Comparison of ENCODE assay signal across 13 cellular contexts in genomic region chr22:37842015-37842793, GRCh38. TPM values are rescaled to one million over a fixed set of nuclear protein-coding genes. Genes with fewer than 3 reads are reported as not detected.
DNase-seq lines count a peak whose midpoint lies in the region; ATAC-seq and TF ChIP-seq lines count a peak whose summit lies in the region.
"Had no signal": no experiment of that assay in that cellular context is flagged by ENCODE, and none has a peak within 500 bp of the region (broad histone marks: within the 10 kb centered on the region; RNA-seq: fewer than 3 reads in every experiment).

No MANE protein-coding gene starts in this region.

- H3K27ac Mint-ChIP-seq in CD4-positive, alpha-beta T cell: peak overlapping the region; percentile 82
- peak overlapping the region in 6 of 9 donors; percentile 5 to 87 (median 62) for H3K27ac Mint-ChIP-seq in naive thymus-derived CD4-positive, alpha-beta T cell

- no peak for TF ChIP-seq POLR2A in IMR-90 (IDR thresholded peaks at IDR 0.05; ENCODE audit: low read depth, low read length)

- no peaks in the 10 kb centered on the region for H3K9me3 ChIP-seq in CD4-positive, alpha-beta T cell (ENCODE audit: control insufficient read depth, low read length)
- H3K9me3 ChIP-seq in IMR-90 (ENCODE audit: control insufficient read depth, insufficient read depth, low read length) (no peaks in the 10 kb centered on the region), adipocyte (ENCODE audit: control insufficient read depth, low read length) (no peaks in the 10 kb centered on the region)
- no peaks in the 10 kb centered on the region for H3K9me3 ChIP-seq in naive thymus-derived CD4-positive, alpha-beta T cell (ENCODE audit: control insufficient read depth in 2 of 3, low read length in 3 of 3)
- H3K9me3 ChIP-seq: gastrocnemius medialis had no signal

- no peak overlapping the region for H3K9ac ChIP-seq in IMR-90 (ENCODE audit: low read depth, low read length)
- H3K9ac ChIP-seq in adipocyte (ENCODE audit: low read length): peak overlapping the region; percentile 19

- H3K9me1 ChIP-seq in IMR-90 (ENCODE audit: insufficient read depth, low read length): peaks cover 4% of the 10 kb centered on the region; the same call in 1 of the 2 replicates

- H3K36me3 Mint-ChIP-seq in CD4-positive, alpha-beta T cell (ENCODE audit: low read depth): peaks cover 36% of the 10 kb centered on the region
- H3K36me3 Mint-ChIP-seq in naive thymus-derived CD4-positive, alpha-beta T cell: peaks cover 0 to 11% (median 5%) of the 10 kb centered on the region in 5 donors

- H2AK9ac ChIP-seq in IMR-90 (replicated peaks; ENCODE audit: low read depth, low read length, poor library complexity): no peak overlapping the region

- H3K18ac ChIP-seq in IMR-90 (ENCODE audit: low read depth, low read length): no peak overlapping the region

- H2BK5ac ChIP-seq in IMR-90 (ENCODE audit: low read depth, low read length, poor library complexity, severe bottlenecking): no peak overlapping the region

- no peak for TF ChIP-seq CTCF in CD4-positive, alpha-beta T cell (IDR thresholded peaks at IDR 0.05)
- no peak for TF ChIP-seq CTCF in IMR-90 (conservative IDR thresholded peaks at IDR 0.05; ENCODE audit: low read depth, low read length)

- H3K4me2 ChIP-seq in IMR-90 (ENCODE audit: low read depth, low read length): no peak overlapping the region

- H3K9me3 Mint-ChIP-seq in CD4-positive, alpha-beta T cell: no peaks in the 10 kb centered on the region
- peaks cover 0 to 1% (median 0%) of the 10 kb centered on the region in 11 donors for H3K9me3 Mint-ChIP-seq in naive thymus-derived CD4-positive, alpha-beta T cell
- H3K9me3 Mint-ChIP-seq: stimulated activated naive CD8-positive, alpha-beta T cell treated with anti-CD3 and anti-CD28 coated beads, Interleukin-15, amount 100 ng/mL, for 72 hours had no signal

- no peak overlapping the region for H2BK20ac ChIP-seq in IMR-90 (ENCODE audit: low read depth, low read length)

- no peak overlapping the region for H3K27ac ChIP-seq in CD4-positive, alpha-beta T cell (ENCODE audit: low read depth, low read length)
- H3K27ac ChIP-seq in IMR-90 (ENCODE audit: insufficient read depth, low read length): no peak overlapping the region
- no peak overlapping the region for H3K27ac ChIP-seq in naive thymus-derived CD4-positive, alpha-beta T cell (ENCODE audit: low read depth, low read length)

- H3K56ac ChIP-seq in IMR-90 (ENCODE audit: extremely low read depth, insufficient read depth, low read length): no peak overlapping the region

- no peaks in the 10 kb centered on the region for H3K27me3 Mint-ChIP-seq in CD4-positive, alpha-beta T cell
- H3K27me3 Mint-ChIP-seq in naive thymus-derived CD4-positive, alpha-beta T cell: no peaks in the 10 kb centered on the region
- H3K27me3 Mint-ChIP-seq: stimulated activated naive CD8-positive, alpha-beta T cell treated with anti-CD3 and anti-CD28 coated beads, Interleukin-15, amount 100 ng/mL, for 72 hours had no signal

- H3K4me3 Mint-ChIP-seq in CD4-positive, alpha-beta T cell: peak overlapping the region; percentile 78
- peak overlapping the region; percentile 36 to 91 (median 70) for H3K4me3 Mint-ChIP-seq in naive thymus-derived CD4-positive, alpha-beta T cell

- CTCF ChIA-PET in CD4-positive, alpha-beta T cell (lab: Charles Lee): interaction anchor here (0.9 to 1.5 kb wide), 2 partner anchors 22 to 25 kb away, joined by 3 to 4 read pairs; no protein-coding TSS in a partner anchor
- CTCF ChIA-PET in IMR-90 (lab: Yijun Ruan, JAX): no interaction called here
- CTCF ChIA-PET in naive thymus-derived CD4-positive, alpha-beta T cell (lab: Charles Lee): interaction anchor here (0.6 kb wide), 2 partner anchors 45 to 98 kb away, joined by 3 read pairs; no protein-coding TSS in a partner anchor

- H3K14ac ChIP-seq in IMR-90 (replicated peaks; ENCODE audit: low read depth, low read length): no peak overlapping the region

- intact Hi-C loops in CD4-positive, alpha-beta T cell (cut with DNase I, micrococcal nuclease): loop anchor here in 1 of 2 experiments (2.0 to 10.0 kb wide), 5 partner anchors 25 to 213 kb away; partner anchors contain the start of genes GCAT, NOL12 and PICK1
- intact Hi-C loops in IMR-90 (cut with micrococcal nuclease): loop anchor here (5.0 kb wide), 1 partner anchor 35 kb away; the partner anchor contains the start of gene GCAT
- intact Hi-C loops in naive thymus-derived CD4-positive, alpha-beta T cell (cut with micrococcal nuclease): loop anchor here in 1 of 2 donors (5.0 to 10.0 kb wide), 2 partner anchors 187 to 340 kb away; partner anchors contain the start of genes PDXP and PLA2G6

- WGBS in IMR-90 (ENCODE audit: extremely low coverage in 2 of 2, insufficient read length in 1 of 2), 2 experiments: 87% methylated on average over 5 of the region's 10 CpGs; no CpG with 5 or more reads in 1 of the 2 experiments

- H2AK5ac ChIP-seq in IMR-90 (ENCODE audit: low read depth, low read length): no peak overlapping the region

- H3K4ac ChIP-seq in IMR-90 (ENCODE audit: low read depth, low read length): no peak overlapping the region

- peaks cover 15% of the 10 kb centered on the region for H3K36me3 ChIP-seq in IMR-90 (ENCODE audit: control insufficient read depth, insufficient read depth, low read length)
- H3K36me3 ChIP-seq in adipocyte (ENCODE audit: control insufficient read depth, insufficient read depth, low read length, severe bottlenecking): peaks cover 24% of the 10 kb centered on the region
- H3K36me3 ChIP-seq in naive thymus-derived CD4-positive, alpha-beta T cell (ENCODE audit: control insufficient read depth in 2 of 3, insufficient read depth in 3 of 3, low read length in 3 of 3): peaks cover 0 to 22% (median 0%) of the 10 kb centered on the region in 3 experiments

- H3K79me1 ChIP-seq in IMR-90 (ENCODE audit: low read depth in 1 of 2, low read length in 2 of 2): peaks cover 14 to 40% of the 10 kb centered on the region in 2 experiments

- 0 out of 2 replicates have a peak, but pooled peaks cover 4% of the 10 kb centered on the region for H4K20me1 ChIP-seq in IMR-90 (ENCODE audit: insufficient read depth, low read length)

- peaks cover 9% of the 10 kb centered on the region for H3K4me1 Mint-ChIP-seq in CD4-positive, alpha-beta T cell (ENCODE audit: low read depth)
- H3K4me1 Mint-ChIP-seq in naive thymus-derived CD4-positive, alpha-beta T cell: peaks cover 9 to 17% (median 14%) of the 10 kb centered on the region in 7 donors

- H2BK15ac ChIP-seq in IMR-90 (ENCODE audit: low read depth, low read length): no peak overlapping the region

- no peak for ATAC-seq in CD4-positive, alpha-beta T cell (ENCODE audit: poor library complexity)
- ATAC-seq in IMR-90 (ENCODE audit: low read depth) (no peak), GM21390 (IDR thresholded peaks at IDR 0.05; ENCODE audit: unreplicated experiment) (no peak)
- ATAC-seq in naive thymus-derived CD4-positive, alpha-beta T cell: no peak
- ATAC-seq: gastrocnemius medialis; stimulated activated naive CD8-positive, alpha-beta T cell treated with anti-CD3 and anti-CD28 coated beads, Interleukin-15, amount 100 ng/mL, for 72 hours had no signal

- DNase-seq in CD4-positive, alpha-beta T cell: no peak
- DNase-seq in IMR-90 (no peak), adipocyte (ENCODE audit: low read depth) (no peak), NCI-H2227 treated with DMSO at 0.1 percent for 48 hours (lab: John Stamatoyannopoulos, UW) (no peak), GM19240 (ENCODE audit: insufficient read length, low spot score) (no peak), cortex of kidney (lab: John Stamatoyannopoulos, UW) (no peak)
- no peak for DNase-seq in naive thymus-derived CD4-positive, alpha-beta T cell
- DNase-seq: gastrocnemius medialis; NCI-H1417; stimulated activated naive CD8-positive, alpha-beta T cell treated with anti-CD3 and anti-CD28 coated beads, Interleukin-15, amount 100 ng/mL, for 72 hours had no signal

- dilution Hi-C loops in IMR-90 (cut with HindIII; ENCODE audit: low sequenced_read_pairs, unreplicated experiment): no loop called here

- in situ Hi-C loops in IMR-90 (cut with MboI; ENCODE audit: low sequenced_read_pairs): no loop called here

- H4K5ac ChIP-seq in IMR-90 (ENCODE audit: low read depth, low read length): no peak overlapping the region

- H3K4me3 ChIP-seq in IMR-90 (ENCODE audit: insufficient read depth, low read depth, low read length) (no peak overlapping the region), adipocyte (ENCODE audit: low read length) (peak overlapping the region; percentile 89)
- H3K4me3 ChIP-seq in naive thymus-derived CD4-positive, alpha-beta T cell (ENCODE audit: low read length): no peak overlapping the region

- H4K8ac ChIP-seq in IMR-90 (ENCODE audit: low read depth in 2 of 2, low read length in 2 of 2): no peak overlapping the region

- H2BK120ac ChIP-seq in IMR-90 (ENCODE audit: low read depth, low read length): no peak overlapping the region

- BruUV-seq in IMR-90 (replicated peaks; lab: Mats Ljungman, UMichigan): no TSS peak

- H3K23ac ChIP-seq in IMR-90 (ENCODE audit: low read depth, low read length): peak overlapping the region; percentile 31; the same call in 1 of the 2 replicates

- POLR2A ChIA-PET in CD4-positive, alpha-beta T cell (lab: Charles Lee): interaction anchor here (0.7 to 1.5 kb wide), 2 partner anchors 24 to 112 kb away, joined by 3 to 5 read pairs; no protein-coding TSS in a partner anchor
- POLR2A ChIA-PET in IMR-90 (lab: Charles Lee; ENCODE audit: unreplicated experiment): interaction anchor here (0.5 kb wide), 1 partner anchor 165 kb away, joined by 4 read pairs; no protein-coding TSS in a partner anchor
- POLR2A ChIA-PET in naive thymus-derived CD4-positive, alpha-beta T cell (lab: Charles Lee): interaction anchor here (2.1 kb wide), 1 partner anchor 12 kb away, joined by 6 read pairs; no protein-coding TSS in a partner anchor

- H2AFZ ChIP-seq in IMR-90 (replicated peaks; ENCODE audit: low read length, poor library complexity): no peak overlapping the region

- H4K91ac ChIP-seq in IMR-90 (ENCODE audit: insufficient read depth, low read depth, low read length): no peak overlapping the region

- TF ChIP-seq RAD21 in IMR-90 (IDR thresholded peaks at IDR 0.05; ENCODE audit: low read length): no peak

- H3K4me1 ChIP-seq in IMR-90 (ENCODE audit: control insufficient read depth, insufficient read depth, low read length) (no peaks in the 10 kb centered on the region), adipocyte (ENCODE audit: control insufficient read depth, insufficient read depth, low read length) (peaks cover 10% of the 10 kb centered on the region)
- peaks cover 0 to 8% of the 10 kb centered on the region in 2 donors for H3K4me1 ChIP-seq in naive thymus-derived CD4-positive, alpha-beta T cell (ENCODE audit: control insufficient read depth in 2 of 2, insufficient read depth in 2 of 2, low read length in 2 of 2)

- no peaks in the 10 kb centered on the region for H3K27me3 ChIP-seq in CD4-positive, alpha-beta T cell (ENCODE audit: control insufficient read depth, insufficient read depth, low read length)
- no peaks in the 10 kb centered on the region for H3K27me3 ChIP-seq in IMR-90 (ENCODE audit: control insufficient read depth, insufficient read depth, low read length)
- no peaks in the 10 kb centered on the region for H3K27me3 ChIP-seq in adipocyte (replicated peaks; ENCODE audit: control insufficient read depth, insufficient read depth, low read length)
- H3K27me3 ChIP-seq in naive thymus-derived CD4-positive, alpha-beta T cell (ENCODE audit: control insufficient read depth in 2 of 2, insufficient read depth in 2 of 2, low read length in 2 of 2): no peaks in the 10 kb centered on the region
- H3K27me3 ChIP-seq: gastrocnemius medialis had no signal

RNA-seq across cellular contexts. Expression of gene ANKRD54, which starts 1.9 kb away (rescaled TPM):
- total RNA-seq in CD4-positive, alpha-beta T cell: 10 to 100 TPM; 18.3 to 20.6 TPM
- total RNA-seq in IMR-90 (2012; rRNA removed): 18.5 and 20.3 TPM in 2 replicates
- 31.3 and 31.5 TPM in 2 replicates for polyA plus RNA-seq in IMR-90 (2012; rRNA removed)
- polyA plus RNA-seq in IMR-90 (2012; cell fraction: cytosol; rRNA removed): 27.1 and 36.8 TPM in 2 replicates
- polyA plus RNA-seq in IMR-90 (2012; cell fraction: nucleus; rRNA removed; ENCODE audit: low replicate concordance): 46.2 and 142 TPM in 2 replicates
- 10 to 100 TPM; 18.9 to 26.2 (median 20.4) TPM for total RNA-seq in naive thymus-derived CD4-positive, alpha-beta T cell
- polyA plus RNA-seq in naive thymus-derived CD4-positive, alpha-beta T cell: 10 to 100 TPM; 14.3 to 18.5 TPM

RNA-seq across cellular contexts. Expression of gene EIF3L, which starts 7.0 kb away (rescaled TPM):
- 100 to 1,000 TPM; 525 to 541 TPM for total RNA-seq in CD4-positive, alpha-beta T cell
- total RNA-seq in IMR-90 (2012; rRNA removed): 464 and 593 TPM in 2 replicates
- polyA plus RNA-seq in IMR-90 (2012; rRNA removed): 354 and 391 TPM in 2 replicates
- polyA plus RNA-seq in IMR-90 (2012; cell fraction: cytosol; rRNA removed): 183 and 246 TPM in 2 replicates
- 89.0 and 188 TPM in 2 replicates for polyA plus RNA-seq in IMR-90 (2012; cell fraction: nucleus; rRNA removed; ENCODE audit: low replicate concordance)
- 100 to 1,000 TPM; 383 to 586 (median 525) TPM for total RNA-seq in naive thymus-derived CD4-positive, alpha-beta T cell
- 100 to 1,000 TPM; 338 to 419 TPM for polyA plus RNA-seq in naive thymus-derived CD4-positive, alpha-beta T cell

RNA-seq across cellular contexts. Expression of gene GALR3, which starts 19.0 kb away (rescaled TPM):
- not detected for total RNA-seq in CD4-positive, alpha-beta T cell
- total RNA-seq in IMR-90 (2012; rRNA removed): not detected in 2 replicates
- polyA plus RNA-seq in IMR-90 (2012; rRNA removed): not detected in 2 replicates
- polyA plus RNA-seq in IMR-90 (2012; cell fraction: cytosol; rRNA removed): not detected in 2 replicates
- polyA plus RNA-seq in IMR-90 (2012; cell fraction: nucleus; rRNA removed; ENCODE audit: low replicate concordance): 0.15 TPM in 1 of 2 replicates, not detected in the other
- not detected for total RNA-seq in naive thymus-derived CD4-positive, alpha-beta T cell
- polyA plus RNA-seq in naive thymus-derived CD4-positive, alpha-beta T cell: not detected
- total RNA-seq: bronchial epithelial cell, gastrocnemius medialis, mesenteric fat pad had no signal

RNA-seq across cellular contexts. Expression of gene GCAT, which starts 34.5 kb away (rescaled TPM):
- total RNA-seq in CD4-positive, alpha-beta T cell: 1 to 10 TPM; 1.4 to 1.8 TPM
- 25.6 and 32.3 TPM in 2 replicates for total RNA-seq in IMR-90 (2012; rRNA removed)
- polyA plus RNA-seq in IMR-90 (2012; rRNA removed): 20.6 and 26.2 TPM in 2 replicates
- 18.9 and 29.8 TPM in 2 replicates for polyA plus RNA-seq in IMR-90 (2012; cell fraction: cytosol; rRNA removed)
- polyA plus RNA-seq in IMR-90 (2012; cell fraction: nucleus; rRNA removed; ENCODE audit: low replicate concordance): 15.8 and 38.2 TPM in 2 replicates
- 10 to 100 TPM in 1 of 5 experiments, 1 to 10 TPM in 4; 1.1 to 14.6 (median 5.4) TPM for total RNA-seq in naive thymus-derived CD4-positive, alpha-beta T cell
- polyA plus RNA-seq in naive thymus-derived CD4-positive, alpha-beta T cell: 1 to 10 TPM; 7.8 to 8.1 TPM
